ENCODE assay signal across 11 cellular contexts in genomic region chr22:24303007-24303406, GRCh38. TPM values are rescaled to one million over a fixed set of nuclear protein-coding genes. Genes with fewer than 3 reads are reported as not detected.
DNase-seq lines count a peak whose midpoint lies in the region; ATAC-seq and TF ChIP-seq lines count a peak whose summit lies in the region.
"Had no signal": no experiment of that assay in that cellular context is flagged by ENCODE, and none has a peak within 500 bp of the region (broad histone marks: within the 10 kb centered on the region; RNA-seq: fewer than 3 reads in every experiment).

No MANE protein-coding gene starts in this region.

- peak overlapping the region; percentile 4 for H3K27ac Mint-ChIP-seq in activated naive CD8-positive, alpha-beta T cell
- no peak overlapping the region for H3K27ac Mint-ChIP-seq in activated naive CD8-positive, alpha-beta T cell treated with anti-CD3 and anti-CD28 coated beads, Interleukin-2, amount 50 U/mL, for 24 hours

- no peak for ATAC-seq in activated naive CD8-positive, alpha-beta T cell treated with anti-CD3 and anti-CD28 coated beads, Interleukin-2, amount 50 U/mL, for 24 hours
- ATAC-seq in GM21390 (IDR thresholded peaks at IDR 0.05; ENCODE audit: unreplicated experiment) (no peak), omental fat pad (ENCODE audit: low FRiP score) (no peak)

- no peaks in the 10 kb centered on the region for H3K27me3 Mint-ChIP-seq in activated naive CD8-positive, alpha-beta T cell
- H3K27me3 Mint-ChIP-seq in activated naive CD8-positive, alpha-beta T cell treated with anti-CD3 and anti-CD28 coated beads, Interleukin-2, amount 50 U/mL, for 24 hours = no peaks in the 10 kb centered on the region

- H3K4me1 Mint-ChIP-seq in activated naive CD8-positive, alpha-beta T cell (ENCODE audit: low read depth) = peaks cover 75% of the 10 kb centered on the region
- H3K4me1 Mint-ChIP-seq in activated naive CD8-positive, alpha-beta T cell treated with anti-CD3 and anti-CD28 coated beads, Interleukin-2, amount 50 U/mL, for 24 hours = peaks cover 75% of the 10 kb centered on the region
- H3K4me1 Mint-ChIP-seq: neural crest cell had no signal

- no peaks in the 10 kb centered on the region for H3K9me3 Mint-ChIP-seq in activated naive CD8-positive, alpha-beta T cell (ENCODE audit: low read depth)
- no peaks in the 10 kb centered on the region for H3K9me3 Mint-ChIP-seq in activated naive CD8-positive, alpha-beta T cell treated with anti-CD3 and anti-CD28 coated beads, Interleukin-2, amount 50 U/mL, for 24 hours

- TF ChIP-seq CTCF in colonic mucosa (IDR thresholded peaks at IDR 0.05) = no peak
- no peak for TF ChIP-seq CTCF in uterus (IDR thresholded peaks at IDR 0.05)
- TF ChIP-seq CTCF in omental fat pad (IDR thresholded peaks at IDR 0.05) = no peak

- no peak overlapping the region for H3K4me3 Mint-ChIP-seq in activated naive CD8-positive, alpha-beta T cell
- H3K4me3 Mint-ChIP-seq in activated naive CD8-positive, alpha-beta T cell treated with anti-CD3 and anti-CD28 coated beads, Interleukin-2, amount 50 U/mL, for 24 hours = no peak overlapping the region
- H3K4me3 Mint-ChIP-seq: neural crest cell had no signal

- H3K9me3 ChIP-seq in colonic mucosa = no peaks in the 10 kb centered on the region
- no peaks in the 10 kb centered on the region for H3K9me3 ChIP-seq in mucosa of stomach (ENCODE audit: control insufficient read depth, low read length)
- H3K9me3 ChIP-seq in uterus = no peaks in the 10 kb centered on the region

- H3K36me3 ChIP-seq in colonic mucosa (no peaks in the 10 kb centered on the region), mucosa of stomach (ENCODE audit: control insufficient read depth, insufficient read depth, low read length) (no peaks in the 10 kb centered on the region), uterus (no peaks in the 10 kb centered on the region)

- H3K36me3 Mint-ChIP-seq in activated naive CD8-positive, alpha-beta T cell = peaks cover 7% of the 10 kb centered on the region
- H3K36me3 Mint-ChIP-seq in activated naive CD8-positive, alpha-beta T cell treated with anti-CD3 and anti-CD28 coated beads, Interleukin-2, amount 50 U/mL, for 24 hours (ENCODE audit: low read depth) = peaks cover 44% of the 10 kb centered on the region

- no peak overlapping the region for H3K4me3 ChIP-seq in colonic mucosa
- H3K4me3 ChIP-seq in mucosa of stomach (ENCODE audit: low read length) = no peak overlapping the region
- no peak overlapping the region for H3K4me3 ChIP-seq in uterus

- no peak for TF ChIP-seq POLR2A in uterus (IDR thresholded peaks at IDR 0.05)

- H3K4me1 ChIP-seq in colonic mucosa (peaks cover 20% of the 10 kb centered on the region), mucosa of stomach (ENCODE audit: control insufficient read depth, insufficient read depth, low read length) (peaks cover 25% of the 10 kb centered on the region), uterus (peaks cover 0 to 7% of the 10 kb centered on the region in 2 donors)

- intact Hi-C loops in colonic mucosa (cut with DNase I) (no loop called here), uterus (cut with DNase I; ENCODE audit: low total_unique reads) (no loop called here)

- H3K27ac ChIP-seq in colonic mucosa (peak overlapping the region; percentile 91), uterus (peak overlapping the region; percentile 37 to 69)

- H3K27me3 ChIP-seq in colonic mucosa (no peaks in the 10 kb centered on the region), mucosa of stomach (ENCODE audit: control insufficient read depth, insufficient read depth, low read length) (no peaks in the 10 kb centered on the region), uterus (no peaks in the 10 kb centered on the region)

- H3K9ac ChIP-seq in colonic mucosa (ENCODE audit: low read depth in 2 of 2, low read length in 2 of 2) = peak overlapping the region in 1 of 2 donors; percentile 83
- peak overlapping the region; percentile 13 for H3K9ac ChIP-seq in mucosa of stomach (ENCODE audit: low read length)

- DNase-seq in activated naive CD8-positive, alpha-beta T cell treated with anti-CD3 and anti-CD28 coated beads, Interleukin-2, amount 50 U/mL, for 24 hours = no peak
- no peak for DNase-seq in colonic mucosa
- no peak for DNase-seq in uterus
- DNase-seq in RKO (ENCODE audit: low spot score) = no peak
- no peak for DNase-seq in omental fat pad (ENCODE audit: low spot score)
- DNase-seq: NCI-H1694 treated with DMSO at 0.1 percent for 48 hours, T-helper 2 cell had no signal

RNA-seq across cellular contexts. Expression of gene SPECC1L, which starts 32.4 kb away (rescaled TPM):
- total RNA-seq in colonic mucosa (10 to 100 TPM; 45.3 to 55.3 TPM), uterus (100 to 1,000 TPM in 1 of 4 donors, 10 to 100 TPM in 3; 18.2 to 114 (median 55.3) TPM), omental fat pad (10 to 100 TPM; 31.3 to 44.9 (median 35.6) TPM)

RNA-seq across cellular contexts. Expression of gene GGT5, which starts 58.1 kb away (rescaled TPM):
- total RNA-seq in colonic mucosa = 1 to 10 TPM; 2.6 to 3.7 TPM
- total RNA-seq in uterus = 10 to 100 TPM in 3 of 4 donors, 1 to 10 TPM in 1; 4.1 to 95.9 (median 54.9) TPM
- total RNA-seq in omental fat pad = 10 to 100 TPM; 45.4 to 70.6 (median 51.0) TPM
